In genomic region chr16:88430524-88431446, GRCh38 we compare ENCODE assay signal across 8 cellular contexts.
DNase-seq lines count a peak whose midpoint lies in the region; ATAC-seq and TF ChIP-seq lines count a peak whose summit lies in the region.

No MANE protein-coding gene starts in this region.

- TF ChIP-seq POLR2A in NB4 (IDR thresholded peaks at IDR 0.05; ENCODE audit: extremely low read depth, insufficient read length), result peak; percentile 22

- peak; percentile 90 for DNase-seq in NB4 (ENCODE audit: low read depth)
- DNase-seq in activated naive CD4-positive, alpha-beta T cell treated with Interleukin-2 at 50 U/mL for 16 hours, result peak; percentile 39
- DNase-seq in iris pigment epithelial cell (ENCODE audit: low read depth), result peak; percentile 46
- peak; percentile 15 to 32 for DNase-seq in stimulated activated CD8-positive, alpha-beta memory T cell treated with anti-CD3 and anti-CD28 coated beads, Interleukin-15, amount 100 ng/mL, for 48 hours (ENCODE audit: low read depth in 2 of 2)

- TF ChIP-seq CTCF in GM12875 (IDR thresholded peaks at IDR 0.05; ENCODE audit: borderline replicate concordance, insufficient read depth, low read depth, low read length) (no peak), NB4 (IDR thresholded peaks at IDR 0.05; ENCODE audit: low read depth, low read length) (no peak)

- ATAC-seq in HG03520 (IDR thresholded peaks at IDR 0.05; ENCODE audit: unreplicated experiment), result no peak
- ATAC-seq in SK-N-SH treated with all-trans-retinoic acid at 6 μM for 48 hours, result no peak
- no peak for ATAC-seq in GM18868 (IDR thresholded peaks at IDR 0.05; ENCODE audit: unreplicated experiment)

- H3K4me3 ChIP-seq in GM12875 (ENCODE audit: low read depth, low read length), result peak overlapping the region; percentile 66
- H3K4me3 ChIP-seq in NB4 (ENCODE audit: low read depth, low read length), result peak overlapping the region; percentile 40

TF ChIP-seq in SK-N-SH treated with all-trans-retinoic acid at 6 μM for 48 hours, 23 proteins besides CTCF, POLR2A, EP300 and RAD21:
- TF ChIP-seq ZFP3 (CRISPR knock-in tag; IDR thresholded peaks at IDR 0.05) (no peak), ZNF565 (CRISPR knock-in tag; conservative IDR thresholded peaks at IDR 0.05; ENCODE audit: low read depth) (no peak), ZC3H10 (CRISPR knock-in tag; IDR thresholded peaks at IDR 0.05) (no peak), ZNF8 (CRISPR knock-in tag; IDR thresholded peaks at IDR 0.05) (no peak), PPARA (CRISPR knock-in tag; IDR thresholded peaks at IDR 0.05; ENCODE audit: borderline replicate concordance) (no peak), SNAI2 (CRISPR knock-in tag; IDR thresholded peaks at IDR 0.05) (no peak), CSRNP3 (CRISPR knock-in tag; IDR thresholded peaks at IDR 0.05) (no peak), BACH2 (CRISPR knock-in tag; IDR thresholded peaks at IDR 0.05; ENCODE audit: borderline replicate concordance) (no peak), CREB5 (CRISPR knock-in tag; IDR thresholded peaks at IDR 0.05; ENCODE audit: low read depth) (no peak), ZFP30 (CRISPR knock-in tag; IDR thresholded peaks at IDR 0.05) (no peak), ISL1 (CRISPR knock-in tag; IDR thresholded peaks at IDR 0.05) (no peak), TCF4 (CRISPR knock-in tag; IDR thresholded peaks at IDR 0.05; ENCODE audit: borderline replicate concordance) (no peak), GLIS3 (CRISPR knock-in tag; IDR thresholded peaks at IDR 0.05) (no peak), ESRRG (CRISPR knock-in tag; IDR thresholded peaks at IDR 0.05) (no peak)
- TF ChIP-seq, protein P1, sequence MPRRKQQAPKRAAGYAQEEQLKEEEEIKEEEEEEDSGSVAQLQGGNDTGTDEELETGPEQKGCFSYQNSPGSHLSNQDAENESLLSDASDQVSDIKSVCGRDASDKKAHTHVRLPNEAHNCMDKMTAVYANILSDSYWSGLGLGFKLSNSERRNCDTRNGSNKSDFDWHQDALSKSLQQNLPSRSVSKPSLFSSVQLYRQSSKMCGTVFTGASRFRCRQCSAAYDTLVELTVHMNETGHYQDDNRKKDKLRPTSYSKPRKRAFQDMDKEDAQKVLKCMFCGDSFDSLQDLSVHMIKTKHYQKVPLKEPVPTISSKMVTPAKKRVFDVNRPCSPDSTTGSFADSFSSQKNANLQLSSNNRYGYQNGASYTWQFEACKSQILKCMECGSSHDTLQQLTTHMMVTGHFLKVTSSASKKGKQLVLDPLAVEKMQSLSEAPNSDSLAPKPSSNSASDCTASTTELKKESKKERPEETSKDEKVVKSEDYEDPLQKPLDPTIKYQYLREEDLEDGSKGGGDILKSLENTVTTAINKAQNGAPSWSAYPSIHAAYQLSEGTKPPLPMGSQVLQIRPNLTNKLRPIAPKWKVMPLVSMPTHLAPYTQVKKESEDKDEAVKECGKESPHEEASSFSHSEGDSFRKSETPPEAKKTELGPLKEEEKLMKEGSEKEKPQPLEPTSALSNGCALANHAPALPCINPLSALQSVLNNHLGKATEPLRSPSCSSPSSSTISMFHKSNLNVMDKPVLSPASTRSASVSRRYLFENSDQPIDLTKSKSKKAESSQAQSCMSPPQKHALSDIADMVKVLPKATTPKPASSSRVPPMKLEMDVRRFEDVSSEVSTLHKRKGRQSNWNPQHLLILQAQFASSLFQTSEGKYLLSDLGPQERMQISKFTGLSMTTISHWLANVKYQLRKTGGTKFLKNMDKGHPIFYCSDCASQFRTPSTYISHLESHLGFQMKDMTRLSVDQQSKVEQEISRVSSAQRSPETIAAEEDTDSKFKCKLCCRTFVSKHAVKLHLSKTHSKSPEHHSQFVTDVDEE (CRISPR knock-in tag; IDR thresholded peaks at IDR 0.05), result no peak
- TF ChIP-seq, protein P2, sequence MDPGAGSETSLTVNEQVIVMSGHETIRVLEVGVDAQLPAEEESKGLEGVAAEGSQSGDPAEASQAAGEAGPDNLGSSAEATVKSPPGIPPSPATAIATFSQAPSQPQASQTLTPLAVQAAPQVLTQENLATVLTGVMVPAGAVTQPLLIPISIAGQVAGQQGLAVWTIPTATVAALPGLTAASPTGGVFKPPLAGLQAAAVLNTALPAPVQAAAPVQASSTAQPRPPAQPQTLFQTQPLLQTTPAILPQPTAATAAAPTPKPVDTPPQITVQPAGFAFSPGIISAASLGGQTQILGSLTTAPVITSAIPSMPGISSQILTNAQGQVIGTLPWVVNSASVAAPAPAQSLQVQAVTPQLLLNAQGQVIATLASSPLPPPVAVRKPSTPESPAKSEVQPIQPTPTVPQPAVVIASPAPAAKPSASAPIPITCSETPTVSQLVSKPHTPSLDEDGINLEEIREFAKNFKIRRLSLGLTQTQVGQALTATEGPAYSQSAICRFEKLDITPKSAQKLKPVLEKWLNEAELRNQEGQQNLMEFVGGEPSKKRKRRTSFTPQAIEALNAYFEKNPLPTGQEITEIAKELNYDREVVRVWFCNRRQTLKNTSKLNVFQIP (CRISPR knock-in tag; IDR thresholded peaks at IDR 0.05; ENCODE audit: borderline replicate concordance, low read depth), result no peak

Comparison
In these comparisons a context has a peak if more than half of its experiments do, and no peak if none do; other contexts are left out.
1. DNase-seq: peak in every context shown above with its lines; median percentile 90 in NB4; 46 in iris pigment epithelial cell; 39 in activated naive CD4-positive, alpha-beta T cell treated with Interleukin-2 at 50 U/mL for 16 hours; 24 in stimulated activated CD8-positive, alpha-beta memory T cell treated with anti-CD3 and anti-CD28 coated beads, Interleukin-15, amount 100 ng/mL, for 48 hours.